Comparison of ENCODE assay signal across 20 cellular contexts in genomic region chr11:118533769-118534729, GRCh38. TPM values are rescaled to one million over a fixed set of nuclear protein-coding genes. Genes with fewer than 3 reads are reported as not detected.
DNase-seq lines count a peak whose midpoint lies in the region; ATAC-seq and TF ChIP-seq lines count a peak whose summit lies in the region.
"Had no signal": no experiment of that assay in that cellular context is flagged by ENCODE, and none has a peak within 500 bp of the region (broad histone marks: within the 10 kb centered on the region; RNA-seq: fewer than 3 reads in every experiment).

No MANE protein-coding gene starts in this region.

- CTCF ChIA-PET in CD4-positive, alpha-beta T cell (lab: Charles Lee) = no interaction called here

- no peak for TF ChIP-seq CTCF in CD4-positive, alpha-beta T cell (IDR thresholded peaks at IDR 0.05)
- TF ChIP-seq CTCF in brain microvascular endothelial cell (IDR thresholded peaks at IDR 0.05; ENCODE audit: low read depth, low read length, missing control alignments) = no peak

- H3K9me3 Mint-ChIP-seq in CD4-positive, alpha-beta T cell = no peaks in the 10 kb centered on the region
- H3K9me3 Mint-ChIP-seq: stimulated activated naive CD8-positive, alpha-beta T cell treated with anti-CD3 and anti-CD28 coated beads, Interleukin-15, Interleukin-2, amounts not matched to agents 100 ng/mL and 50 ng/mL, for 24 hours had no signal

- H3K4me1 Mint-ChIP-seq in CD4-positive, alpha-beta T cell (ENCODE audit: low read depth) = peaks cover 23% of the 10 kb centered on the region

- no peak for ATAC-seq in CD4-positive, alpha-beta T cell (ENCODE audit: poor library complexity)
- ATAC-seq in left colon (peak; percentile 52), sciatic nerve (peak; percentile 48), GM21528 (IDR thresholded peaks at IDR 0.05; ENCODE audit: low FRiP score, unreplicated experiment) (no peak)
- ATAC-seq: body of pancreas had no signal

- POLR2A ChIA-PET in CD4-positive, alpha-beta T cell (lab: Charles Lee) = no interaction called here

- H3K36me3 Mint-ChIP-seq in CD4-positive, alpha-beta T cell (ENCODE audit: low read depth) = peaks cover 12% of the 10 kb centered on the region

- H3K27ac ChIP-seq in CD4-positive, alpha-beta T cell (ENCODE audit: low read depth, low read length) = no peak overlapping the region
- no peak overlapping the region for H3K27ac ChIP-seq in brain microvascular endothelial cell
- H3K27ac ChIP-seq: body of pancreas, SJCRH30 had no signal

- H3K27me3 ChIP-seq in CD4-positive, alpha-beta T cell (ENCODE audit: control insufficient read depth, insufficient read depth, low read length) = no peaks in the 10 kb centered on the region
- no peaks in the 10 kb centered on the region for H3K27me3 ChIP-seq in brain microvascular endothelial cell (replicated peaks)
- H3K27me3 ChIP-seq: body of pancreas, SJCRH30 had no signal

- no peak overlapping the region for H3K27ac Mint-ChIP-seq in CD4-positive, alpha-beta T cell
- H3K27ac Mint-ChIP-seq: progenitor cell of endocrine pancreas; stimulated activated naive CD8-positive, alpha-beta T cell treated with anti-CD3 and anti-CD28 coated beads, Interleukin-15, Interleukin-2, amounts not matched to agents 100 ng/mL and 50 ng/mL, for 24 hours had no signal

- H3K36me3 ChIP-seq in brain microvascular endothelial cell (replicated peaks) = no peaks in the 10 kb centered on the region
- H3K36me3 ChIP-seq: SJCRH30 had no signal

- H3K9me3 ChIP-seq in CD4-positive, alpha-beta T cell (ENCODE audit: control insufficient read depth, low read length) = no peaks in the 10 kb centered on the region
- H3K9me3 ChIP-seq: body of pancreas, SJCRH30 had no signal

- no peaks in the 10 kb centered on the region for H3K27me3 Mint-ChIP-seq in CD4-positive, alpha-beta T cell
- H3K27me3 Mint-ChIP-seq: progenitor cell of endocrine pancreas; stimulated activated naive CD8-positive, alpha-beta T cell treated with anti-CD3 and anti-CD28 coated beads, Interleukin-15, Interleukin-2, amounts not matched to agents 100 ng/mL and 50 ng/mL, for 24 hours had no signal

- in situ Hi-C loops in brain microvascular endothelial cell (cut with HindIII; ENCODE audit: low pct_ligation_motif_present, low sequenced_read_pairs) = no loop called here

- intact Hi-C loops in CD4-positive, alpha-beta T cell (cut with DNase I, micrococcal nuclease) = loop anchor here (2.0 to 5.0 kb wide), 2 partner anchors 31 to 33 kb away; partner anchors contain the start of gene IFT46 (in 2 of the 2)
- intact Hi-C loops in left colon (cut with DNase I, micrococcal nuclease) = no loop called here
- intact Hi-C loops in sciatic nerve (cut with DNase I) = no loop called here

- H3K4me3 Mint-ChIP-seq in CD4-positive, alpha-beta T cell = peak overlapping the region; percentile 51
- H3K4me3 Mint-ChIP-seq: stimulated activated naive CD8-positive, alpha-beta T cell treated with anti-CD3 and anti-CD28 coated beads, Interleukin-15, Interleukin-2, amounts not matched to agents 100 ng/mL and 50 ng/mL, for 24 hours had no signal

- no peak for DNase-seq in CD4-positive, alpha-beta T cell
- DNase-seq in amygdala (lab: John Stamatoyannopoulos, UW) = peak in 32 of 56 donors; percentile 7 to 62 (median 26)
- DNase-seq in left colon = peak; percentile 30 to 32
- DNase-seq in sciatic nerve (ENCODE audit: low spot score) = no peak
- DNase-seq in NCI-H2081 (lab: John Stamatoyannopoulos, UW) = no peak
- DNase-seq in brain microvascular endothelial cell = no peak
- DNase-seq in GF-D8 (lab: John Stamatoyannopoulos, UW) = no peak
- DNase-seq: activated CD4-positive, alpha-beta T cell treated with anti-CD3 and anti-CD28 coated beads for 1 hour; activated CD8-positive, alpha-beta memory T cell treated with anti-CD3 and anti-CD28 coated beads, Interleukin-2, amount 50 U/mL, for 48 hours; activated naive CD4-positive, alpha-beta T cell; body of pancreas; effector CD4-positive, alpha-beta T cell; MM.1S; NCI-H1694 treated with DMSO at 0.1 percent for 48 hours; NCI-H446; SJCRH30; T-helper 9 cell had no signal

- H3K4me3 ChIP-seq in brain microvascular endothelial cell (ENCODE audit: low read depth, low read length) = no peak overlapping the region
- H3K4me3 ChIP-seq: body of pancreas, SJCRH30 had no signal

RNA-seq across cellular contexts. Expression of gene TMEM25, which starts 3.1 kb away (rescaled TPM):
- total RNA-seq in CD4-positive, alpha-beta T cell = 10 to 100 TPM; 18.3 to 18.5 TPM
- total RNA-seq in left colon (1 to 10 TPM; 6.2 to 9.3 TPM), sciatic nerve (20.9 TPM)

RNA-seq across cellular contexts. Expression of gene TTC36, which starts 6.8 kb away (rescaled TPM):
- total RNA-seq in CD4-positive, alpha-beta T cell = under 1 TPM; 0.30 to 0.56 TPM
- total RNA-seq in left colon = under 1 TPM; 0.58 to 0.98 TPM
- 0.71 TPM for total RNA-seq in sciatic nerve
- total RNA-seq: body of pancreas had no signal

RNA-seq across cellular contexts. Expression of gene IFT46, which starts 31.7 kb away (rescaled TPM):
- total RNA-seq in CD4-positive, alpha-beta T cell = 1 to 10 TPM; 4.9 to 6.3 TPM
- total RNA-seq in left colon (1 to 10 TPM; 6.4 to 10.0 TPM), sciatic nerve (22.2 TPM)

RNA-seq across cellular contexts. Expression of gene ARCN1, which starts 38.2 kb away (rescaled TPM):
- 10 to 100 TPM; 73.7 to 78.6 TPM for total RNA-seq in CD4-positive, alpha-beta T cell
- total RNA-seq in left colon (100 to 1,000 TPM; 133 to 145 TPM), sciatic nerve (135 TPM)

Comparison
In these comparisons a context has a peak if more than half of its experiments do, and no peak if none do; other contexts are left out.
1. ATAC-seq: peak in left colon (single experiment) and sciatic nerve (single experiment); none in CD4-positive, alpha-beta T cell (single experiment) and GM21528 (single experiment).
2. DNase-seq: peak in amygdala (32 of 56) and left colon (2 of 2); none in CD4-positive, alpha-beta T cell (0 of 10), sciatic nerve (single experiment), NCI-H2081 (0 of 2), brain microvascular endothelial cell (single experiment) and GF-D8 (single experiment).
3. intact Hi-C loops: an anchor here in CD4-positive, alpha-beta T cell (2.0 to 5.0 kb wide); none called in left colon and sciatic nerve.